ENCODE assay signal across 18 cellular contexts in genomic region chr4:188554413-188554812, GRCh38.
"Had no signal": no experiment of that assay in that cellular context is flagged by ENCODE, and none has a peak within 500 bp of the region (broad histone marks: within the 10 kb centered on the region; RNA-seq: fewer than 3 reads in every experiment).

No MANE protein-coding gene starts in this region.

- H3K9me3 ChIP-seq: colonic mucosa, right atrium auricular region had no signal

- H3K27ac ChIP-seq: colonic mucosa, foreskin keratinocyte, hepatocyte, right atrium auricular region, sigmoid colon, skin epidermis had no signal

- H3K79me2 ChIP-seq: hepatocyte had no signal

- H3K4me3 ChIP-seq: colonic mucosa, hepatocyte, mucosa of descending colon, right atrium auricular region, sigmoid colon, skin epidermis had no signal

- H3K4me2 ChIP-seq: hepatocyte had no signal

- H3K36me3 Mint-ChIP-seq: naive thymus-derived CD8-positive, alpha-beta T cell; type B pancreatic cell had no signal

- DNase-seq: colonic mucosa; dermis blood vessel endothelial cell; effector CD4-positive, alpha-beta T cell; endodermal cell; erythroblast; foreskin keratinocyte; head of caudate nucleus; left colon; mucosa of descending colon; naive thymus-derived CD8-positive, alpha-beta T cell; sigmoid colon; stimulated activated naive CD4-positive, alpha-beta T cell had no signal

- H3K4me1 Mint-ChIP-seq: endodermal cell; naive thymus-derived CD8-positive, alpha-beta T cell had no signal

- H3K9me3 Mint-ChIP-seq: type B pancreatic cell had no signal

- H3K27me3 Mint-ChIP-seq: naive thymus-derived CD8-positive, alpha-beta T cell had no signal

- FAIRE-seq: endothelial cell of umbilical vein, urothelium cell line had no signal

- H3K36me3 ChIP-seq: colonic mucosa, right atrium auricular region, sigmoid colon had no signal

- H3K27ac Mint-ChIP-seq: endodermal cell; naive thymus-derived CD8-positive, alpha-beta T cell; type B pancreatic cell had no signal

- H3K27me3 ChIP-seq: colonic mucosa, foreskin keratinocyte, hepatocyte, right atrium auricular region, sigmoid colon had no signal

- H3K4me3 Mint-ChIP-seq: endodermal cell; naive thymus-derived CD8-positive, alpha-beta T cell had no signal

- H2AFZ ChIP-seq: hepatocyte had no signal

- H3K4me1 ChIP-seq: colonic mucosa, foreskin keratinocyte, right atrium auricular region, sigmoid colon had no signal
